1 cellular context compared by ENCODE assay signal in the genomic region with DNA sequence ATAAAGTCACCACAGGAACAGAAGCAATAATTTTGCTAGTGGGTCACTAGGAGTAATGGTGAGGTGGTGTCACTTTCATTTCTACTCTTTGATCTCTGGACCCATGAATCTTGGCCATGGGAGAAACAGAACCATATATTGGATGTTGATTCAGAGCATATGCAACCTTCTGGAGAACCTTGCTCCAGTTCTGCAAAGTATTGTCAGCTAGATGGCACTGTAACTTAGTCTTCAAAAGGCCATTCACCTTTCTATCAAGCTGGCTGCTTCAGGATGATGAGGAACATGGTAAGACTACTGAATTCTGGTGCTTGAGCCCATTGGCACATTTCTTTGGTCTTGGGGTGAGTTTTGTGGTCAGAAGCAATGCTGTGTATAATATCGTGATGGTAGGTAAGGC.
TF ChIP-seq lines count a peak whose summit lies in the region.

No MANE protein-coding gene starts in this region.

TF ChIP-seq in HEK293, 187 proteins besides CTCF, POLR2A, EP300 and RAD21 (continued from another document):
- TF ChIP-seq, protein P1, sequence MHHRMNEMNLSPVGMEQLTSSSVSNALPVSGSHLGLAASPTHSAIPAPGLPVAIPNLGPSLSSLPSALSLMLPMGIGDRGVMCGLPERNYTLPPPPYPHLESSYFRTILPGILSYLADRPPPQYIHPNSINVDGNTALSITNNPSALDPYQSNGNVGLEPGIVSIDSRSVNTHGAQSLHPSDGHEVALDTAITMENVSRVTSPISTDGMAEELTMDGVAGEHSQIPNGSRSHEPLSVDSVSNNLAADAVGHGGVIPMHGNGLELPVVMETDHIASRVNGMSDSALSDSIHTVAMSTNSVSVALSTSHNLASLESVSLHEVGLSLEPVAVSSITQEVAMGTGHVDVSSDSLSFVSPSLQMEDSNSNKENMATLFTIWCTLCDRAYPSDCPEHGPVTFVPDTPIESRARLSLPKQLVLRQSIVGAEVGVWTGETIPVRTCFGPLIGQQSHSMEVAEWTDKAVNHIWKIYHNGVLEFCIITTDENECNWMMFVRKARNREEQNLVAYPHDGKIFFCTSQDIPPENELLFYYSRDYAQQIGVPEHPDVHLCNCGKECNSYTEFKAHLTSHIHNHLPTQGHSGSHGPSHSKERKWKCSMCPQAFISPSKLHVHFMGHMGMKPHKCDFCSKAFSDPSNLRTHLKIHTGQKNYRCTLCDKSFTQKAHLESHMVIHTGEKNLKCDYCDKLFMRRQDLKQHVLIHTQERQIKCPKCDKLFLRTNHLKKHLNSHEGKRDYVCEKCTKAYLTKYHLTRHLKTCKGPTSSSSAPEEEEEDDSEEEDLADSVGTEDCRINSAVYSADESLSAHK (tag by site-specific recombination; IDR thresholded peaks at IDR 0.05) = no peak
- TF ChIP-seq ZNF169 (tag by site-specific recombination; IDR thresholded peaks at IDR 0.05) = no peak
